ENCODE assay signal across 9 cellular contexts in the genomic region with DNA sequence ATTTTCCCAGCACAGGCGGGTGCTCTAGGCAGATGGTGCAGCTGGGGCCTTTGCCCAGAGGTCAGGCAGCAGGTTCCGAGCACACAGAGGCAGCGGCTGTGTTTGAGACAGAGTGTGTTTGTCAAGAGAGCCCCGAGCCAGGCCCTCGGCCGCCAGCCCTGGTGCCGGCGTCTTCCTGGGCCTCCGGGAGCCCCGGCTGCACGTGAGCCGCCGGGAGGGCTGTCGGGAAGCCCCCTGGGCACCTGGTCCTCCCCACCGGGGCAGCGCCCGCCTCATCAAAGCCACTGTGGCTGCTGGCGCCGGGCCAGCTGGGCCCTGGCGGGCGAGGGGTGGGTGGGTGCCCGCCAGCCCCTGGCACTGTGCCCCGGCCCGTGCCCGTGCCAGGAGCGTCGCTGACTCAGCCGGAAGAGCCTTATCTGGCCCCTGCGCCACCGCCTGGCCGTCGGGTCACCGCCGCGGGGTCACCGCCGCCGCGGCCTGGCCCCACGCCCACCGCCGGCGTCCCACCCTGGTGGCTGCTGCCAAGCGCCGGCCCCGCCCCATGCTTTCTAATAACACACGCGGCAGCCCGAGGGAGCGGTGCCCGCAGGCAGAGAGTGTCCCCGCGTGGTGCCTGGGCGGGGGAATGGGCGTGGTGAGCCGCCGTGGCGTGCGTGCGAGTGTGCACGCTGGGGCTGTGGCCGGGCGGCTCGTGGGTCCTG. TPM values are rescaled to one million over a fixed set of nuclear protein-coding genes. Genes with fewer than 3 reads are reported as not detected.
DNase-seq lines count a peak whose midpoint lies in the region; ATAC-seq and TF ChIP-seq lines count a peak whose summit lies in the region.
"Had no signal": no experiment of that assay in that cellular context is flagged by ENCODE, and none has a peak within 500 bp of the region (broad histone marks: within the 10 kb centered on the region; RNA-seq: fewer than 3 reads in every experiment).

No MANE protein-coding gene starts in this region.

- no peaks in the 10 kb centered on the region for H3K9me3 ChIP-seq in Peyer's patch

- DNase-seq in AML-193 (lab: John Stamatoyannopoulos, UW) (peak; percentile 43 to 48), Peyer's patch (peak; percentile 67 to 94 (median 90)), glomerular visceral epithelial cell (ENCODE audit: extremely low spot score) (peak; percentile 92), pulmonary artery endothelial cell (ENCODE audit: low read depth, low spot score) (peak; percentile 45), SKM-1 (lab: John Stamatoyannopoulos, UW; ENCODE audit: unreplicated experiment) (no peak)
- DNase-seq in activated effector memory CD4-positive, alpha-beta T cell treated with Interleukin-2 at 50 U/mL for 16 hours = peak; percentile 69

- no peak for TF ChIP-seq POLR2A in Peyer's patch (IDR thresholded peaks at IDR 0.05)

- H3K36me3 ChIP-seq in Peyer's patch = no peaks in the 10 kb centered on the region

- peak overlapping the region; percentile 30 to 57 (median 42) for H3K4me3 ChIP-seq in Peyer's patch

- H3K27ac ChIP-seq in Peyer's patch = peak overlapping the region; percentile 66 to 92 (median 84)

- TF ChIP-seq CTCF in Peyer's patch (IDR thresholded peaks at IDR 0.05) = no peak

- no peaks in the 10 kb centered on the region for H3K27me3 ChIP-seq in Peyer's patch

- peaks cover 6 to 36% (median 9%) of the 10 kb centered on the region in 4 donors for H3K4me1 ChIP-seq in Peyer's patch

- ATAC-seq in GM21360 (IDR thresholded peaks at IDR 0.05; ENCODE audit: unreplicated experiment) (peak; percentile 39), GM21447 (IDR thresholded peaks at IDR 0.05; ENCODE audit: unreplicated experiment) (no peak)

RNA-seq across cellular contexts. Expression of gene ARID3A, which starts 14.9 kb away (rescaled TPM):
- total RNA-seq in Peyer's patch (10 to 100 TPM in 1 of 4 donors, 1 to 10 TPM in 3; 2.8 to 11.0 (median 4.9) TPM), pulmonary artery endothelial cell (8.0 and 9.6 TPM in 2 replicates)

RNA-seq across cellular contexts. Expression of gene KISS1R, which starts 23.6 kb away (rescaled TPM):
- total RNA-seq in Peyer's patch (not detected), pulmonary artery endothelial cell (not detected in 2 replicates)

RNA-seq across cellular contexts. Expression of gene R3HDM4, which starts 27.7 kb away (rescaled TPM):
- total RNA-seq in Peyer's patch (10 to 100 TPM; 20.8 to 43.5 (median 34.8) TPM), pulmonary artery endothelial cell (22.8 and 29.1 TPM in 2 replicates)

RNA-seq across cellular contexts. Expression of gene WDR18, which starts 43.4 kb away (rescaled TPM):
- total RNA-seq in Peyer's patch (10 to 100 TPM; 26.4 to 58.8 (median 40.5) TPM), pulmonary artery endothelial cell (106 and 115 TPM in 2 replicates)

RNA-seq across cellular contexts. Expression of gene RNU6-9, which starts 47.5 kb away (rescaled TPM):
- total RNA-seq in Peyer's patch (not detected), pulmonary artery endothelial cell (not detected in 2 replicates)
- total RNA-seq: kidney epithelial cell had no signal
